Comparison of ENCODE assay signal across 31 cellular contexts in genomic region chr3:186411089-186411488, GRCh38. TPM values are rescaled to one million over a fixed set of nuclear protein-coding genes. Genes with fewer than 3 reads are reported as not detected.
"Had no signal": no experiment of that assay in that cellular context is flagged by ENCODE, and none has a peak within 500 bp of the region (broad histone marks: within the 10 kb centered on the region; RNA-seq: fewer than 3 reads in every experiment).

No MANE protein-coding gene starts in this region.

- H3K9me3 Mint-ChIP-seq: activated CD4-positive, alpha-beta memory T cell treated with anti-CD3 and anti-CD28 coated beads for 36 hours; activated T-helper 1 cell treated with anti-CD3 and anti-CD28 coated beads, Interleukin-12 subunit alpha, Interleukin-12 subunit beta, Interleukin-2, Interleukin-4 antibody, amounts not matched to agents 30 ng/mL and 10 ng/mL and 1 ng/mL, durations not matched to agents 14 hours and 24 hours and 36 hours; WTC11 had no signal

- FAIRE-seq: astrocyte, colon, endometrium, endothelial cell of umbilical vein, frontal cortex, TTC549 had no signal

- H3K27ac Mint-ChIP-seq: activated CD8-positive, alpha-beta memory T cell treated with anti-CD3 and anti-CD28 coated beads, Interleukin-2, amount 10 ng/mL, durations not matched to agents 7 days and 5 days; activated CD8-positive, alpha-beta T cell treated with anti-CD3 and anti-CD28 coated beads, Interleukin-2, amount 10 ng/mL, durations not matched to agents 7 days and 5 days; activated T-helper 1 cell treated with anti-CD3 and anti-CD28 coated beads, Interleukin-12 subunit alpha, Interleukin-12 subunit beta, Interleukin-2, Interleukin-4 antibody, amounts not matched to agents 30 ng/mL and 10 ng/mL and 1 ng/mL, durations not matched to agents 14 hours and 24 hours and 36 hours; WTC11 had no signal

- H3K27me3 Mint-ChIP-seq: activated CD4-positive, alpha-beta memory T cell treated with anti-CD3 and anti-CD28 coated beads for 36 hours had no signal

- ATAC-seq: activated CD8-positive, alpha-beta memory T cell treated with anti-CD3 and anti-CD28 coated beads, Interleukin-2, amount 10 ng/mL, durations not matched to agents 7 days and 5 days; activated CD8-positive, alpha-beta T cell treated with anti-CD3 and anti-CD28 coated beads, Interleukin-2, amount 10 ng/mL, durations not matched to agents 7 days and 5 days; WTC11 had no signal

- H3K27ac ChIP-seq: brain microvascular endothelial cell, epithelial cell of prostate, VCaP had no signal

- H3K27me3 ChIP-seq: brain microvascular endothelial cell had no signal

- H3K36me3 ChIP-seq: brain microvascular endothelial cell had no signal

- H3K4me3 Mint-ChIP-seq: activated CD4-positive, alpha-beta memory T cell treated with anti-CD3 and anti-CD28 coated beads for 36 hours; activated CD8-positive, alpha-beta memory T cell treated with anti-CD3 and anti-CD28 coated beads, Interleukin-2, amount 10 ng/mL, durations not matched to agents 7 days and 5 days; activated CD8-positive, alpha-beta T cell treated with anti-CD3 and anti-CD28 coated beads, Interleukin-2, amount 10 ng/mL, durations not matched to agents 7 days and 5 days; activated T-helper 1 cell treated with anti-CD3 and anti-CD28 coated beads, Interleukin-12 subunit alpha, Interleukin-12 subunit beta, Interleukin-2, Interleukin-4 antibody, amounts not matched to agents 30 ng/mL and 10 ng/mL and 1 ng/mL, durations not matched to agents 14 hours and 24 hours and 36 hours; WTC11 had no signal

- H3K36me3 Mint-ChIP-seq: activated CD4-positive, alpha-beta memory T cell treated with anti-CD3 and anti-CD28 coated beads for 36 hours; activated CD8-positive, alpha-beta memory T cell treated with anti-CD3 and anti-CD28 coated beads, Interleukin-2, amount 10 ng/mL, durations not matched to agents 7 days and 5 days; WTC11 had no signal

- DNase-seq: activated CD4-positive, alpha-beta memory T cell treated with anti-CD3 and anti-CD28 coated beads for 36 hours; activated CD4-positive, alpha-beta T cell treated with anti-CD3 and anti-CD28 coated beads for 1 hour; activated CD4-positive, alpha-beta T cell treated with anti-CD3 and anti-CD28 coated beads for 48 hours; activated CD8-positive, alpha-beta memory T cell treated with anti-CD3 and anti-CD28 coated beads, Interleukin-2, amount 10 ng/mL, durations not matched to agents 7 days and 5 days; activated CD8-positive, alpha-beta memory T cell treated with anti-CD3 and anti-CD28 coated beads, Interleukin-2, amount 50 U/mL, for 4 hours; activated CD8-positive, alpha-beta T cell treated with anti-CD3 and anti-CD28 coated beads, Interleukin-2, amount 10 ng/mL, durations not matched to agents 7 days and 5 days; activated gamma-delta T cell; activated naive CD4-positive, alpha-beta T cell; activated naive CD4-positive, alpha-beta T cell treated with anti-CD3 and anti-CD28 coated beads, Interleukin-2, amount 50 U/mL, for 16 hours; activated T-cell treated with anti-CD3 and anti-CD28 coated beads, Interleukin-2, amount 50 U/mL, for 1 hour; activated T-cell treated with anti-CD3 and anti-CD28 coated beads, Interleukin-2, amount 50 U/mL, for 48 hours; amniotic stem cell; anterior cingulate cortex; brain microvascular endothelial cell; caudate nucleus; cortex of kidney; dermis blood vessel endothelial cell; effector CD4-positive, alpha-beta T cell; foreskin fibroblast; head of caudate nucleus; T-helper 2 cell had no signal

RNA-seq across cellular contexts. Expression of gene DGKG, which starts 49.1 kb away (rescaled TPM):
- total RNA-seq: endothelial cell of umbilical vein had no signal
- polyA plus RNA-seq: endothelial cell of umbilical vein had no signal
